Comparison of ENCODE assay signal across 14 cellular contexts in genomic region chr6:36445651-36446050, GRCh38. TPM values are rescaled to one million over a fixed set of nuclear protein-coding genes. Genes with fewer than 3 reads are reported as not detected.
A peak's percentile ranks its signal among the peaks of the same experiment; 100 is the strongest.
DNase-seq lines count a peak whose midpoint lies in the region; ATAC-seq and TF ChIP-seq lines count a peak whose summit lies in the region.
"Had no signal": no experiment of that assay in that cellular context is flagged by ENCODE, and none has a peak within 500 bp of the region (broad histone marks: within the 10 kb centered on the region; RNA-seq: fewer than 3 reads in every experiment).

No MANE protein-coding gene starts in this region.

- H2AFZ ChIP-seq in PC-3 (ENCODE audit: low read length) (no peak overlapping the region), PC-9 (no peak overlapping the region)

- H4K20me1 ChIP-seq in PC-3 (ENCODE audit: low read length) (no peaks in the 10 kb centered on the region), PC-9 (ENCODE audit: insufficient read depth) (no peaks in the 10 kb centered on the region; the same call in 1 of the 2 replicates)

- POLR2A ChIA-PET in activated CD4-positive, alpha-beta T cell treated with anti-CD3 and anti-CD28 coated beads for 36 hours (lab: Charles Lee) = no interaction called here
- POLR2A ChIA-PET in PC-3 (lab: Charles Lee; ENCODE audit: unreplicated experiment) (no interaction called here), PC-9 (lab: Charles Lee; ENCODE audit: unreplicated experiment) (no interaction called here)

- H3K4me2 ChIP-seq in PC-3 (ENCODE audit: low read length) = no peak overlapping the region
- H3K4me2 ChIP-seq in PC-9 = no peak overlapping the region

- no peak for TF ChIP-seq EP300 in sigmoid colon (IDR thresholded peaks at IDR 0.05)

- peak overlapping the region; percentile 4 for H3K4me3 Mint-ChIP-seq in activated CD4-positive, alpha-beta T cell treated with anti-CD3 and anti-CD28 coated beads for 36 hours
- peak overlapping the region; percentile 91 for H3K4me3 Mint-ChIP-seq in central memory CD8-positive, alpha-beta T cell

- TF ChIP-seq POLR2A in sigmoid colon (IDR thresholded peaks at IDR 0.05) = no peak

- peak overlapping the region; percentile 56 for H3K27ac Mint-ChIP-seq in activated CD4-positive, alpha-beta T cell treated with anti-CD3 and anti-CD28 coated beads for 36 hours
- peak overlapping the region; percentile 26 for H3K27ac Mint-ChIP-seq in central memory CD8-positive, alpha-beta T cell (ENCODE audit: low read depth)

- H3K36me3 ChIP-seq in PC-3 (ENCODE audit: low read depth, low read length) (peaks cover 11% of the 10 kb centered on the region), sigmoid colon (peaks cover 0 to 5% (median 2%) of the 10 kb centered on the region in 4 donors), PC-9 (ENCODE audit: low read depth) (no peaks in the 10 kb centered on the region; the same call in 1 of the 2 replicates)
- H3K36me3 ChIP-seq: cardiac muscle cell, vagina had no signal

- H3K27me3 ChIP-seq in PC-3 (ENCODE audit: low read length) (no peaks in the 10 kb centered on the region), sigmoid colon (no peaks in the 10 kb centered on the region), PC-9 (ENCODE audit: insufficient read depth, low read depth) (no peaks in the 10 kb centered on the region)
- H3K27me3 ChIP-seq: cardiac muscle cell, left lung, vagina had no signal

- TF ChIP-seq CTCF in PC-3 (conservative IDR thresholded peaks at IDR 0.05; ENCODE audit: low read depth, low read length) (no peak), sigmoid colon (IDR thresholded peaks at IDR 0.05) (no peak), PC-9 (conservative IDR thresholded peaks at IDR 0.05) (no peak)

- no peak for DNase-seq in activated CD4-positive, alpha-beta T cell treated with anti-CD3 and anti-CD28 coated beads for 36 hours
- DNase-seq in activated CD4-positive, alpha-beta T cell treated with anti-CD3 and anti-CD28 coated beads for 4 hours = no peak
- DNase-seq in PC-3 = no peak
- no peak for DNase-seq in central memory CD8-positive, alpha-beta T cell (ENCODE audit: low spot score in 2 of 2)
- DNase-seq in sigmoid colon = no peak
- no peak for DNase-seq in HK-2 (ENCODE audit: unreplicated experiment)
- no peak for DNase-seq in PC-9
- DNase-seq: GOT3, hippocampal formation, left lung had no signal

- ATAC-seq in activated CD4-positive, alpha-beta T cell treated with anti-CD3 and anti-CD28 coated beads for 36 hours = no peak
- no peak for ATAC-seq in PC-3
- no peak for ATAC-seq in central memory CD8-positive, alpha-beta T cell (replicated peaks; ENCODE audit: extremely low read depth, poor library complexity, severe bottlenecking)
- no peak for ATAC-seq in GM19351 (IDR thresholded peaks at IDR 0.05; ENCODE audit: unreplicated experiment)
- ATAC-seq: left lung had no signal

- H3K9me3 ChIP-seq in PC-3 (ENCODE audit: low read length) (no peaks in the 10 kb centered on the region), sigmoid colon (no peaks in the 10 kb centered on the region), PC-9 (ENCODE audit: insufficient read depth, low read depth) (peaks cover 4% of the 10 kb centered on the region; the same call in 1 of the 2 replicates)
- H3K9me3 ChIP-seq: vagina had no signal

- H3K27me3 Mint-ChIP-seq in activated CD4-positive, alpha-beta T cell treated with anti-CD3 and anti-CD28 coated beads for 36 hours = no peaks in the 10 kb centered on the region
- H3K27me3 Mint-ChIP-seq in central memory CD8-positive, alpha-beta T cell = no peaks in the 10 kb centered on the region

- intact Hi-C loops in activated CD4-positive, alpha-beta T cell treated with anti-CD3 and anti-CD28 coated beads for 36 hours (cut with DNase I, micrococcal nuclease) = no loop called here
- intact Hi-C loops in PC-3 (cut with micrococcal nuclease) (no loop called here), sigmoid colon (cut with DNase I) (no loop called here), PC-9 (cut with micrococcal nuclease; ENCODE audit: unreplicated experiment) (no loop called here)

- H3K79me2 ChIP-seq in PC-3 (ENCODE audit: low read length) (peaks cover 74% of the 10 kb centered on the region), PC-9 (ENCODE audit: low read depth) (peaks cover 78% of the 10 kb centered on the region)

- H3K27ac ChIP-seq in PC-3 (ENCODE audit: low read length) (no peak overlapping the region), sigmoid colon (peak overlapping the region in 3 of 4 donors; percentile 97 to 99 (median 98)), PC-9 (no peak overlapping the region)
- H3K27ac ChIP-seq: cardiac muscle cell, vagina had no signal

- peaks cover 37% of the 10 kb centered on the region for H3K4me1 Mint-ChIP-seq in activated CD4-positive, alpha-beta T cell treated with anti-CD3 and anti-CD28 coated beads for 36 hours
- peaks cover 47% of the 10 kb centered on the region for H3K4me1 Mint-ChIP-seq in central memory CD8-positive, alpha-beta T cell

- H3K9me3 Mint-ChIP-seq in activated CD4-positive, alpha-beta T cell treated with anti-CD3 and anti-CD28 coated beads for 36 hours (ENCODE audit: low read depth) = no peaks in the 10 kb centered on the region
- H3K9me3 Mint-ChIP-seq in central memory CD8-positive, alpha-beta T cell = no peaks in the 10 kb centered on the region

- BruUV-seq in PC-3 (replicated peaks; lab: Mats Ljungman, UMichigan) (TSS peak; percentile 2), PC-9 (replicated peaks; lab: Mats Ljungman, UMichigan) (no TSS peak)

- H3K4me3 ChIP-seq in PC-3 (ENCODE audit: low read length) (no peak overlapping the region), sigmoid colon (no peak overlapping the region), PC-9 (no peak overlapping the region)
- H3K4me3 ChIP-seq: cardiac muscle cell, left lung, vagina had no signal

- peaks cover 23% of the 10 kb centered on the region for H3K36me3 Mint-ChIP-seq in activated CD4-positive, alpha-beta T cell treated with anti-CD3 and anti-CD28 coated beads for 36 hours (ENCODE audit: low read depth)
- peaks cover 18% of the 10 kb centered on the region for H3K36me3 Mint-ChIP-seq in central memory CD8-positive, alpha-beta T cell (ENCODE audit: insufficient read depth)

- no peak overlapping the region for H3K9ac ChIP-seq in PC-3 (ENCODE audit: low read length)

- CTCF ChIA-PET in activated CD4-positive, alpha-beta T cell treated with anti-CD3 and anti-CD28 coated beads for 36 hours (lab: Charles Lee) = interaction anchor here (1.4 to 1.7 kb wide), 3 partner anchors 17 to 43 kb away, joined by 3 to 9 read pairs (median 5); no protein-coding TSS in a partner anchor
- CTCF ChIA-PET in PC-3 (lab: Charles Lee) = no interaction called here
- CTCF ChIA-PET in PC-9 (lab: Charles Lee) = no interaction called here

- peaks cover 2% of the 10 kb centered on the region for H3F3A ChIP-seq in PC-3 (ENCODE audit: low read length, unreplicated experiment)
- peaks cover 30% of the 10 kb centered on the region for H3F3A ChIP-seq in PC-9 (ENCODE audit: insufficient read depth, low read depth)

- H3K4me1 ChIP-seq in PC-3 (ENCODE audit: insufficient read depth, low read length) (peaks cover 27% of the 10 kb centered on the region), sigmoid colon (peaks cover 2 to 41% (median 37%) of the 10 kb centered on the region in 4 donors), PC-9 (replicated peaks; ENCODE audit: insufficient read depth) (peaks cover 23% of the 10 kb centered on the region)

- H3K9me2 ChIP-seq in PC-3 (replicated peaks; ENCODE audit: low read length) (no peaks in the 10 kb centered on the region), PC-9 (ENCODE audit: insufficient read depth) (no peaks in the 10 kb centered on the region)

RNA-seq across cellular contexts. Expression of gene KCTD20, which starts 2.9 kb away (rescaled TPM):
- total RNA-seq in activated CD4-positive, alpha-beta T cell treated with anti-CD3 and anti-CD28 coated beads for 36 hours = 10 to 100 TPM; 46.5 to 50.6 TPM
- 20.8 and 26.5 TPM in 2 replicates for total RNA-seq in PC-3 (2014; rRNA removed)
- 10 to 100 TPM; 48.5 to 71.3 (median 50.8) TPM for total RNA-seq in sigmoid colon
- 10 to 100 TPM; 12.0 to 19.6 (median 12.0) TPM for polyA plus RNA-seq in sigmoid colon
- total RNA-seq in PC-9 (2021) = 34.2 and 42.5 TPM in 2 replicates

RNA-seq across cellular contexts. Expression of gene PXT1, which starts 3.0 kb away (rescaled TPM):
- under 1 TPM; 0.11 to 0.14 TPM for total RNA-seq in activated CD4-positive, alpha-beta T cell treated with anti-CD3 and anti-CD28 coated beads for 36 hours
- total RNA-seq in PC-3 (2014; rRNA removed) (not detected in 2 replicates), sigmoid colon (not detected), PC-9 (2021) (not detected in 2 replicates)
- polyA plus RNA-seq in sigmoid colon = not detected
- total RNA-seq: cardiac muscle cell, Daoy, left lung, vagina had no signal

RNA-seq across cellular contexts. Expression of gene ETV7, which starts 58.2 kb away (rescaled TPM):
- total RNA-seq in activated CD4-positive, alpha-beta T cell treated with anti-CD3 and anti-CD28 coated beads for 36 hours = 1 to 10 TPM; 2.4 to 2.5 TPM
- total RNA-seq in PC-3 (2014; rRNA removed) (not detected in 2 replicates), sigmoid colon (1 to 10 TPM in 1 of 4 donors, under 1 TPM in 2, not detected in 1; 0.36 to 2.2 (median 0.55) TPM), PC-9 (2021) (0.57 and 0.83 TPM in 2 replicates)
- 10 to 100 TPM in 1 of 3 donors, 1 to 10 TPM in 2; 3.6 to 11.6 (median 6.5) TPM for polyA plus RNA-seq in sigmoid colon
- total RNA-seq: cardiac muscle cell had no signal

Comparison
In these comparisons a context has a peak if more than half of its experiments do, and no peak if none do; other contexts are left out.
1. H3K27ac ChIP-seq: peak in sigmoid colon (3 of 4); none in PC-3 (single experiment) and PC-9 (single experiment).